12 cellular contexts compared by ENCODE assay signal in the genomic region with DNA sequence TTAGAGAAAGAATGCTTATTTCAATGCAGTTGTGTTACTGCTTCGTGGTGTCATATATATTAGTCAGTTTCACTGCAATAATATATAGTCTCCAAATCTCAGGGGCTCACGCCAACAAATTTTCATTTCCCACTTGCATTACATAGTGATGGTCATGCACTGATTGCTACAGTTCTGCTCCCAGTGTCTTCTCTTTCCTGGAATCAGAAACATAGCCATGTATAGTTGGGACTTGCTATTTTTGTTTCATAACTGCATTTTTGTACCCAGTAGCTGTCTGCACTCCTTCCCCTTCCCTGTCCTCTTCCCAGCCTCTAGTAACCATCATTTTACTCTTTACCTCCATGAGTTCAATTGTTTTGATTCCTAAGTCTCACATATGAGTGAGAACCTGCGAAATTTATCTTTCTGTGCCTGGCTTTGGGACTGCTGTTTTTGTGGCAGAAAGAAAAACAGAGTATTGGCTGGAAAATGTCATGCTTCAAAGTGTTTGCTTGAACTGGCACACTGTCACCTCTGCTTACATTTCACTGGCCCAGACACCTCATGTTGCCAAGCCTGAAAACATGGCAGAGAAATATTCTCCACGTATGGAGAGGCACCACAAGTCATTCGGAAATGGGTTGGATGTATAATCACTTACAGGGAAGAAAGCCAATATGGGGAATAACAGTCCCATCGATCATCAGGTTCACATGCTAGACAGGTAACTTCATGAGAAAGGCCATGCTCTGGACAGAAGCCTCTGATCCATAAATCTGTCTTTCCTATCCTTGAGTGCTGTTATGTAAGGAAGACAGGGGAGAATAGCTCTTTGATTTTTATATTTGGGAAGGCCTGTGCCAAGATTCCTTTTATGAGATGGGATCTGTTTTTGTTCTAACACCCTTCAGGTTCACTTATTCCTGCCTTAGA.
DNase-seq lines count a peak whose midpoint lies in the region; ATAC-seq and TF ChIP-seq lines count a peak whose summit lies in the region.
"Had no signal": no experiment of that assay in that cellular context is flagged by ENCODE, and none has a peak within 500 bp of the region (broad histone marks: within the 10 kb centered on the region; RNA-seq: fewer than 3 reads in every experiment).

No MANE protein-coding gene starts in this region.

- H3K9ac ChIP-seq in BLaER1: no peak overlapping the region

- DNase-seq in NCI-H446 treated with DMSO at 0.1 percent for 48 hours (lab: John Stamatoyannopoulos, UW): peak; percentile 38
- no peak for DNase-seq in NCI-H1417 (lab: John Stamatoyannopoulos, UW)
- no peak for DNase-seq in DMS53 treated with DMSO at 0.1 percent for 48 hours (lab: John Stamatoyannopoulos, UW; ENCODE audit: unreplicated experiment)
- no peak for DNase-seq in COLO829 (ENCODE audit: low spot score)
- DNase-seq: activated naive CD8-positive, alpha-beta T cell treated with anti-CD3 and anti-CD28 coated beads, Interleukin-2, amount 50 U/mL, for 24 hours; heart right ventricle; stimulated activated CD4-positive, alpha-beta T cell treated with anti-CD3 and anti-CD28 coated beads, Interleukin-1b, Interleukin-23, amount 100 ng/mL, for 48 hours; T-helper 2 cell had no signal

- no peak overlapping the region for H3K27ac ChIP-seq in BLaER1
- peak overlapping the region; percentile 49 for H3K27ac ChIP-seq in neutrophil

- no peak for TF ChIP-seq CTCF in neutrophil (IDR thresholded peaks at IDR 0.05)

- H3K9me3 ChIP-seq in BLaER1 (no peaks in the 10 kb centered on the region), neutrophil (no peaks in the 10 kb centered on the region)
- H3K9me3 ChIP-seq: heart right ventricle had no signal

- no peak for ATAC-seq in HG02678 (IDR thresholded peaks at IDR 0.05; ENCODE audit: unreplicated experiment)
- ATAC-seq: activated naive CD8-positive, alpha-beta T cell treated with anti-CD3 and anti-CD28 coated beads, Interleukin-2, amount 50 U/mL, for 24 hours had no signal

- H3K36me3 ChIP-seq in BLaER1 (no peaks in the 10 kb centered on the region), neutrophil (no peaks in the 10 kb centered on the region)
- H3K36me3 ChIP-seq: heart right ventricle had no signal

- H3K27me3 Mint-ChIP-seq in dendritic cell treated with granulocyte-macrophage colony-stimulating factor and Interleukin-4, amounts not matched to agents 40 ng/mL and 50 ng/mL, for 4 days: no peaks in the 10 kb centered on the region
- H3K27me3 Mint-ChIP-seq: activated naive CD8-positive, alpha-beta T cell treated with anti-CD3 and anti-CD28 coated beads, Interleukin-2, amount 50 U/mL, for 24 hours had no signal

- H3K27ac Mint-ChIP-seq in dendritic cell treated with granulocyte-macrophage colony-stimulating factor and Interleukin-4, amounts not matched to agents 40 ng/mL and 50 ng/mL, for 4 days: peak overlapping the region; percentile 95
- H3K27ac Mint-ChIP-seq: activated naive CD8-positive, alpha-beta T cell treated with anti-CD3 and anti-CD28 coated beads, Interleukin-2, amount 50 U/mL, for 24 hours had no signal

- H3K4me2 ChIP-seq in BLaER1: peak overlapping the region; percentile 48

- H3K27me3 ChIP-seq in BLaER1 (no peaks in the 10 kb centered on the region), neutrophil (no peaks in the 10 kb centered on the region)
- H3K27me3 ChIP-seq: heart right ventricle had no signal

- H3K4me1 Mint-ChIP-seq in dendritic cell treated with granulocyte-macrophage colony-stimulating factor and Interleukin-4, amounts not matched to agents 40 ng/mL and 50 ng/mL, for 4 days (ENCODE audit: low read depth): peaks cover 77% of the 10 kb centered on the region

- H3K9me3 Mint-ChIP-seq in dendritic cell treated with granulocyte-macrophage colony-stimulating factor and Interleukin-4, amounts not matched to agents 40 ng/mL and 50 ng/mL, for 4 days: no peaks in the 10 kb centered on the region
- H3K9me3 Mint-ChIP-seq: activated naive CD8-positive, alpha-beta T cell treated with anti-CD3 and anti-CD28 coated beads, Interleukin-2, amount 50 U/mL, for 24 hours had no signal

- H3K4me3 Mint-ChIP-seq in dendritic cell treated with granulocyte-macrophage colony-stimulating factor and Interleukin-4, amounts not matched to agents 40 ng/mL and 50 ng/mL, for 4 days: peak overlapping the region; percentile 26
- H3K4me3 Mint-ChIP-seq: activated naive CD8-positive, alpha-beta T cell treated with anti-CD3 and anti-CD28 coated beads, Interleukin-2, amount 50 U/mL, for 24 hours had no signal

- no peak overlapping the region for H3K4me3 ChIP-seq in BLaER1
- H3K4me3 ChIP-seq in neutrophil (ENCODE audit: low read depth in 1 of 2, low read length in 1 of 2): no peak overlapping the region
- H3K4me3 ChIP-seq: heart right ventricle had no signal

- intact Hi-C loops in dendritic cell treated with granulocyte-macrophage colony-stimulating factor and Interleukin-4, amounts not matched to agents 40 ng/mL and 50 ng/mL, for 4 days (cut with micrococcal nuclease): loop anchor here (5.0 kb wide), 1 partner anchor 64 kb away; no protein-coding TSS in a partner anchor

- H3K4me1 ChIP-seq in BLaER1 (peaks cover 36% of the 10 kb centered on the region), neutrophil (ENCODE audit: control insufficient read depth in 1 of 2, insufficient read depth in 1 of 2, low read depth in 1 of 2, low read length in 1 of 2) (peaks cover 10 to 37% of the 10 kb centered on the region in 2 experiments)

- no peaks in the 10 kb centered on the region for H3K36me3 Mint-ChIP-seq in dendritic cell treated with granulocyte-macrophage colony-stimulating factor and Interleukin-4, amounts not matched to agents 40 ng/mL and 50 ng/mL, for 4 days (ENCODE audit: low read depth)

- no peaks in the 10 kb centered on the region for H4K20me1 ChIP-seq in BLaER1
